ENCODE assay signal across 1 cellular context in the genomic region with DNA sequence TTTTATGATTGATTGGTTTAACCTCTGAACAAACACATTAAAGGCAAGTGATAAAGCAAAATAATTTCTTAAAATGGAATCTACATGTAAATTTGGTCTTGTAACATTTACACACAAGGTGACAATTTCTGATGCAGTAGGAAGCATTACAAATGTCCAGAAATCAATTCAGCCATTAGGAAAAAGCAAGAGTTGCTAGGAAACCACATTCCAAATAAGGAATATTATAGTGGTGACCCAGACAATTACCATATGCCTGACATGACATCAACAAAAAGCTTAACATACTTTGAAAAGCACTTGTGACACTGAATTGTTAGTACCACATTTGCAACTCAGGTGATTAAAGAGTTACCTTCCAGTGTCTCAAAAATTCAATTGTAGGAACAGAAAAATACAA.
TF ChIP-seq lines count a peak whose summit lies in the region.

No MANE protein-coding gene starts in this region.

TF ChIP-seq in WTC11, 78 proteins besides CTCF, POLR2A, EP300 and RAD21 (continued from another document):
- TF ChIP-seq NR3C1 (CRISPR knock-in tag; conservative IDR thresholded peaks at IDR 0.05; ENCODE audit: low read depth), result no peak
TF ChIP-seq in WTC11: peak in this region for 0.
